In genomic region chr6:163711615-163712568, GRCh38 we compare ENCODE assay signal across 8 cellular contexts.
DNase-seq lines count a peak whose midpoint lies in the region; ATAC-seq and TF ChIP-seq lines count a peak whose summit lies in the region.

No MANE protein-coding gene starts in this region.

- peaks cover 24 to 63% (median 61%) of the 10 kb centered on the region in 12 donors for H3K4me1 ChIP-seq in heart left ventricle

- ATAC-seq in HG02759 (IDR thresholded peaks at IDR 0.05; ENCODE audit: unreplicated experiment) = peak; percentile 61
- peak; percentile 34; the same call in 1 of the 3 replicates for ATAC-seq in SK-N-SH treated with all-trans-retinoic acid at 6 μM for 48 hours
- peak; percentile 71 to 80 (median 77) for ATAC-seq in heart left ventricle
- ATAC-seq in stimulated activated naive CD8-positive, alpha-beta T cell treated with anti-CD3 and anti-CD28 coated beads, Interleukin-15, Interleukin-2, amounts not matched to agents 100 U/mL and 50 U/mL, for 24 hours = no peak
- no peak for ATAC-seq in HG03039 (IDR thresholded peaks at IDR 0.05; ENCODE audit: unreplicated experiment)

- WGBS in heart left ventricle, 4 donors = 52 to 63% (median 62%) methylated on average over 24 of the region's 24 CpGs

- no peak for TF ChIP-seq POLR2A in heart left ventricle (IDR thresholded peaks at IDR 0.05)

- peak overlapping the region; percentile 67 to 88 (median 78) for H3K27ac ChIP-seq in heart left ventricle

- TF ChIP-seq CTCF in GM13977 (IDR thresholded peaks at IDR 0.05; ENCODE audit: extremely low read depth, insufficient read depth, missing control alignments) (peak; percentile 5), heart left ventricle (IDR thresholded peaks at IDR 0.05) (peak in 11 of 12 donors; percentile 20 to 59 (median 41))

- peak overlapping the region in 1 of 12 donors; percentile 12 for H3K4me3 ChIP-seq in heart left ventricle

- in situ Hi-C loops in GM13977 (cut with MboI; ENCODE audit: low pct_unique_long_range_greater_than_20kb, low sequenced_read_pairs, unreplicated experiment) = loop anchor here (25.0 kb wide), 1 partner anchor 250 kb away; no protein-coding TSS in a partner anchor

- H3K9me3 ChIP-seq in heart left ventricle = no peaks in the 10 kb centered on the region

- intact Hi-C loops in heart left ventricle (cut with DNase I) = loop anchor here in 8 of 10 donors (2.0 to 10.0 kb wide), 12 partner anchors 50 to 530 kb away; partner anchors contain the start of gene QKI (in 1 of the 8)

- no peaks in the 10 kb centered on the region for H3K27me3 ChIP-seq in heart left ventricle

- peak; percentile 31 for DNase-seq in GM13977 (ENCODE audit: low spot score)
- peak; percentile 80 to 91 (median 84) for DNase-seq in heart left ventricle
- DNase-seq in stimulated activated naive CD8-positive, alpha-beta T cell treated with anti-CD3 and anti-CD28 coated beads, Interleukin-15, Interleukin-2, amounts not matched to agents 100 U/mL and 50 U/mL, for 24 hours = peak; percentile 13
- DNase-seq in activated CD4-positive, CD25-positive, alpha-beta regulatory T cell treated with anti-CD3 and anti-CD28 coated beads, Interleukin-2, amount 50 U/mL, for 72 hours = no peak
- DNase-seq in activated CD4-positive, alpha-beta T cell treated with anti-CD3 and anti-CD28 coated beads, Interleukin-2, amount 50 U/mL, for 48 hours = no peak

- no peaks in the 10 kb centered on the region for H3K36me3 ChIP-seq in heart left ventricle

TF ChIP-seq in SK-N-SH treated with all-trans-retinoic acid at 6 μM for 48 hours, 23 proteins besides CTCF, POLR2A, EP300 and RAD21:
- TF ChIP-seq CSRNP3 (CRISPR knock-in tag; IDR thresholded peaks at IDR 0.05) = no peak
- TF ChIP-seq ZFP3 (CRISPR knock-in tag; IDR thresholded peaks at IDR 0.05) = no peak
- TF ChIP-seq GLIS3 (CRISPR knock-in tag; IDR thresholded peaks at IDR 0.05) = no peak
- no peak for TF ChIP-seq SNAI2 (CRISPR knock-in tag; IDR thresholded peaks at IDR 0.05)
- TF ChIP-seq CSDC2 (CRISPR knock-in tag; IDR thresholded peaks at IDR 0.05) = no peak
- peak; percentile 56; the same call in 1 of the 2 replicates for TF ChIP-seq TCF4 (CRISPR knock-in tag; IDR thresholded peaks at IDR 0.05; ENCODE audit: borderline replicate concordance)
- TF ChIP-seq ZNF8 (CRISPR knock-in tag; IDR thresholded peaks at IDR 0.05) = no peak
- no peak for TF ChIP-seq ZFP30 (CRISPR knock-in tag; IDR thresholded peaks at IDR 0.05)
TF ChIP-seq in SK-N-SH treated with all-trans-retinoic acid at 6 μM for 48 hours: peak in this region for 1.

Comparison
In these comparisons a context has a peak if more than half of its experiments do, and no peak if none do; other contexts are left out.
1. DNase-seq: peak in GM13977 (single experiment), heart left ventricle (5 of 5) and stimulated activated naive CD8-positive, alpha-beta T cell treated with anti-CD3 and anti-CD28 coated beads, Interleukin-15, Interleukin-2, amounts not matched to agents 100 U/mL and 50 U/mL, for 24 hours (single experiment); none in activated CD4-positive, CD25-positive, alpha-beta regulatory T cell treated with anti-CD3 and anti-CD28 coated beads, Interleukin-2, amount 50 U/mL, for 72 hours (single experiment) and activated CD4-positive, alpha-beta T cell treated with anti-CD3 and anti-CD28 coated beads, Interleukin-2, amount 50 U/mL, for 48 hours (0 of 2).
2. ATAC-seq: peak in HG02759 (single experiment), SK-N-SH treated with all-trans-retinoic acid at 6 μM for 48 hours (single experiment) and heart left ventricle (4 of 4); none in stimulated activated naive CD8-positive, alpha-beta T cell treated with anti-CD3 and anti-CD28 coated beads, Interleukin-15, Interleukin-2, amounts not matched to agents 100 U/mL and 50 U/mL, for 24 hours (single experiment) and HG03039 (single experiment).